11 cellular contexts compared by ENCODE assay signal in genomic region chr5:140146523-140146842, GRCh38. TPM values are rescaled to one million over a fixed set of nuclear protein-coding genes. Genes with fewer than 3 reads are reported as not detected.
DNase-seq lines count a peak whose midpoint lies in the region; ATAC-seq, FAIRE-seq and TF ChIP-seq lines count a peak whose summit lies in the region.
"Had no signal": no experiment of that assay in that cellular context is flagged by ENCODE, and none has a peak within 500 bp of the region (broad histone marks: within the 10 kb centered on the region; RNA-seq: fewer than 3 reads in every experiment).

No MANE protein-coding gene starts in this region.

- H3K4me3 ChIP-seq in heart right ventricle (peak overlapping the region in 9 of 10 donors; percentile 44 to 62 (median 58)), H1 (ENCODE audit: extremely low read depth in 1 of 4, insufficient read depth in 2 of 4, low read depth in 3 of 4, low read length in 4 of 4) (peak overlapping the region; percentile 28 to 82 (median 72)), urinary bladder (ENCODE audit: low read depth, low read length) (peak overlapping the region; percentile 29)

- no peak overlapping the region; the same call in none of the 2 replicates for H3K18ac ChIP-seq in H1 (ENCODE audit: extremely low read depth, low read length)

- H4K20me1 ChIP-seq in H1 (replicated peaks in 1 of 2; ENCODE audit: control insufficient read depth in 1 of 2, insufficient read depth in 2 of 2, low read length in 2 of 2), result peaks cover 0 to 7% of the 10 kb centered on the region in 2 experiments

- H4K5ac ChIP-seq in H1 (ENCODE audit: insufficient read length, low read depth, low read length), result no peak overlapping the region

- no peak overlapping the region for H3K56ac ChIP-seq in H1 (replicated peaks; ENCODE audit: insufficient read length, low read depth, low read length)

- CTCF ChIA-PET in H1 (lab: Charles Lee; ENCODE audit: partially characterized antibody), result interaction anchor here (0.8 to 9.9 kb wide), 20 partner anchors 9 to 178 kb away, joined by 3 to 118 read pairs (median 4); partner anchors contain the start of gene PURA

- peaks cover 29% of the 10 kb centered on the region in 2 donors for H3K27me3 Mint-ChIP-seq in natural killer cell (ENCODE audit: low read depth in 2 of 2)

- H2BK15ac ChIP-seq in H1 (ENCODE audit: low read length), result no peak overlapping the region

- ATAC-seq in heart right ventricle (no peak), left ventricle myocardium superior (no peak), natural killer cell (no peak)

- no peak overlapping the region for H2BK120ac ChIP-seq in H1 (replicated peaks; ENCODE audit: low read depth, low read length)

- no peak overlapping the region for H3K27ac ChIP-seq in heart right ventricle
- no peak overlapping the region for H3K27ac ChIP-seq in H1 (ENCODE audit: low read depth, low read length)
- no peak overlapping the region for H3K27ac ChIP-seq in urinary bladder (ENCODE audit: low read depth)
- H3K27ac ChIP-seq: tibial artery had no signal

- no peak for DNase-seq in heart right ventricle
- DNase-seq in left ventricle myocardium superior, result no peak
- DNase-seq in H1 (ENCODE audit: low read depth in 1 of 2, low spot score in 2 of 2), result no peak
- DNase-seq in natural killer cell, result no peak
- DNase-seq in H4 (ENCODE audit: low spot score), result no peak
- no peak for DNase-seq in AG08396 (ENCODE audit: low spot score)
- no peak for DNase-seq in SHP77 treated with DMSO at 0.1 percent for 48 hours (lab: John Stamatoyannopoulos, UW)
- DNase-seq: NCI-H446, T1000 had no signal

- no peak for TF ChIP-seq RAD21 in H1 (IDR thresholded peaks at IDR 0.05 in 1 of 2, conservative IDR thresholded peaks at IDR 0.05 in 1 of 2; ENCODE audit: low read depth in 2 of 2, low read length in 2 of 2)

- peak overlapping the region; percentile 28 for H3K4me3 Mint-ChIP-seq in natural killer cell

- no peak overlapping the region for H2AK5ac ChIP-seq in H1 (ENCODE audit: low read depth, low read length)

- WGBS in heart right ventricle, 2 donors, result 53 to 59% methylated on average over 14 of the region's 14 CpGs
- WGBS in H1 (ENCODE audit: extremely low coverage in 1 of 2, insufficient coverage in 1 of 2, insufficient read length in 1 of 2, insufficient replicate concordance in 2 of 2, low coverage in 1 of 2, low lambda C conversion rate in 2 of 2, missing lambda C conversion rate in 1 of 2), 2 experiments, result 8% methylated on average over 14 of the region's 14 CpGs; no CpG with 5 or more reads in 1 of the 2 experiments
- 45% methylated on average over 14 of the region's 14 CpGs for WGBS in urinary bladder

- no peak for FAIRE-seq in H1 (lab: Jason Lieb, UNC)

- no peak overlapping the region for H3K23ac ChIP-seq in H1 (ENCODE audit: insufficient read length)

- H2BK12ac ChIP-seq in H1 (ENCODE audit: low read depth, low read length), result no peak overlapping the region

- H3K27ac Mint-ChIP-seq in natural killer cell, result no peak overlapping the region

- H3K79me1 ChIP-seq in H1 (ENCODE audit: low read depth, low read length), result no peaks in the 10 kb centered on the region

- peaks cover 0 to 29% (median 0%) of the 10 kb centered on the region in 7 donors for H3K27me3 ChIP-seq in heart right ventricle
- H3K27me3 ChIP-seq in H1 (replicated peaks in 1 of 4; ENCODE audit: control insufficient read depth in 3 of 4, extremely low read depth in 1 of 4, insufficient read depth in 3 of 4, low read length in 3 of 4), result peaks cover 25 to 51% (median 37%) of the 10 kb centered on the region in 4 experiments
- H3K27me3 ChIP-seq: tibial artery had no signal

- H3K36me3 Mint-ChIP-seq in natural killer cell, result no peaks in the 10 kb centered on the region

- H3K9me3 ChIP-seq in heart right ventricle (no peaks in the 10 kb centered on the region), H1 (ENCODE audit: insufficient read depth in 2 of 2, low read depth in 1 of 2, low read length in 1 of 2) (no peaks in the 10 kb centered on the region)
- H3K9me3 ChIP-seq: tibial artery had no signal

- no peak for TF ChIP-seq EP300 in H1 (IDR thresholded peaks at IDR 0.05; ENCODE audit: borderline replicate concordance in 1 of 2, low read depth in 2 of 2, low read length in 2 of 2)

- TF ChIP-seq CTCF in heart right ventricle (IDR thresholded peaks at IDR 0.05) (no peak), H1 (IDR thresholded peaks at IDR 0.05; ENCODE audit: control extremely low read depth in 1 of 3, insufficient read depth in 1 of 3, low read depth in 1 of 3, low read length in 3 of 3) (no peak), natural killer cell (IDR thresholded peaks at IDR 0.05) (no peak)

- H3K79me2 ChIP-seq in H1 (ENCODE audit: control insufficient read depth in 1 of 2, insufficient read depth in 2 of 2, low read length in 2 of 2), result no peaks in the 10 kb centered on the region

- H3K4ac ChIP-seq in H1 (replicated peaks; ENCODE audit: insufficient read length, low read depth, low read length), result no peak overlapping the region

- H3K9me3 Mint-ChIP-seq in natural killer cell, result no peaks in the 10 kb centered on the region

- peak overlapping the region; percentile 55; the same call in 1 of the 2 replicates for H2AFZ ChIP-seq in H1 (ENCODE audit: low read length)

- H4K91ac ChIP-seq in H1 (replicated peaks; ENCODE audit: insufficient read length, low read length), result no peak overlapping the region

- H2BK5ac ChIP-seq in H1 (ENCODE audit: low read depth, low read length), result no peak overlapping the region

- H3K4me2 ChIP-seq in H1 (ENCODE audit: insufficient read depth in 1 of 2, low read depth in 2 of 2, low read length in 2 of 2), result peak overlapping the region; percentile 48 to 100

- peaks cover 8 to 28% of the 10 kb centered on the region in 2 donors for H3K4me1 Mint-ChIP-seq in natural killer cell

- H3K36me3 ChIP-seq in heart right ventricle (no peaks in the 10 kb centered on the region), H1 (ENCODE audit: control insufficient read depth in 2 of 4, insufficient read depth in 4 of 4, low read length in 3 of 4) (no peaks in the 10 kb centered on the region), urinary bladder (ENCODE audit: insufficient read depth) (no peaks in the 10 kb centered on the region)
- H3K36me3 ChIP-seq: tibial artery had no signal

- H3K14ac ChIP-seq in H1 (ENCODE audit: insufficient read length), result no peak overlapping the region

- intact Hi-C loops in heart right ventricle (cut with DNase I) (loop anchor here in 3 of 10 donors (5.0 to 10.0 kb wide), 2 partner anchors 39 to 352 kb away; partner anchors contain the start of gene PSD2 (in 1 of the 3)), left ventricle myocardium superior (cut with micrococcal nuclease) (no loop called here), natural killer cell (cut with micrococcal nuclease) (no loop called here)

- POLR2A ChIA-PET in H1 (lab: Charles Lee; ENCODE audit: partially characterized antibody), result interaction anchor here (0.6 to 4.3 kb wide), 6 partner anchors 8 to 383 kb away, joined by 3 to 19 read pairs (median 4); partner anchors contain the start of gene CYSTM1

- H3K4me1 ChIP-seq in heart right ventricle (peaks cover 6 to 27% (median 17%) of the 10 kb centered on the region in 9 donors), H1 (replicated peaks in 1 of 4; ENCODE audit: control insufficient read depth in 3 of 4, insufficient read depth in 4 of 4, low read length in 3 of 4) (peaks cover 0 to 9% (median 0%) of the 10 kb centered on the region in 4 experiments; a peak in 2 of 7 replicates), urinary bladder (ENCODE audit: insufficient read depth) (no peaks in the 10 kb centered on the region)

- peak overlapping the region; percentile 73; the same call in 1 of the 2 replicates for H4K8ac ChIP-seq in H1 (ENCODE audit: extremely low read depth, insufficient read depth, low read length)

- H2BK20ac ChIP-seq in H1 (ENCODE audit: low read length), result no peak overlapping the region

- H3K23me2 ChIP-seq in H1 (ENCODE audit: low read depth, low read length), result peaks cover 5% of the 10 kb centered on the region; the same call in 1 of the 2 replicates

- TF ChIP-seq POLR2A in H1 (IDR thresholded peaks at IDR 0.05; ENCODE audit: control extremely low read depth in 1 of 2, low read depth in 2 of 2, low read length in 2 of 2), result no peak

- peak overlapping the region in 2 of 4 experiments; percentile 29 to 35; a peak in 4 of 7 replicates for H3K9ac ChIP-seq in H1 (replicated peaks in 1 of 4; ENCODE audit: extremely low read depth in 1 of 4, low read depth in 3 of 4, low read length in 3 of 4)

RNA-seq across cellular contexts. Expression of gene IGIP, which starts 20.7 kb away (rescaled TPM):
- 10 to 100 TPM in 8 of 10 donors, 1 to 10 TPM in 2; 9.5 to 17.2 (median 13.0) TPM for total RNA-seq in heart right ventricle
- 10 to 100 TPM in 1 of 2 donors, 1 to 10 TPM in 1; 5.0 to 12.1 TPM for polyA plus RNA-seq in heart right ventricle
- total RNA-seq in left ventricle myocardium superior, result 11.8 TPM
- total RNA-seq in H1 (2021; fragmentation: NEBNext Ultra II Directional; extraction: Animal tissue kit (Norgen Biotek cat#: 25700)), result 0.33 and 0.69 TPM in 2 replicates
- 0.14 and 0.32 TPM in 2 replicates for polyA plus RNA-seq in H1 (2011; rRNA removed)
- 0.22 TPM for polyA plus RNA-seq in H1 (2011; cell fraction: cytosol; rRNA removed)
- 0.19 TPM for polyA plus RNA-seq in H1 (2011; cell fraction: nucleus; rRNA removed)
- 0.36 to 0.56 TPM (median 0.50 TPM) in 4 replicates for polyA plus RNA-seq in H1 (2012, experiment 1 of 2)
- not detected for polyA plus RNA-seq in H1 (2012, experiment 2 of 2)
- 0.28 TPM for polyA plus RNA-seq in H1 (2013, experiment 1 of 2)
- polyA plus RNA-seq in H1 (2013, experiment 2 of 2), result 0.18 TPM
- polyA minus RNA-seq in H1 (2011; rRNA and poly(A)+ RNA removed), result 0.38 and 0.54 TPM in 2 replicates
- not detected for polyA minus RNA-seq in H1 (2011; cell fraction: cytosol; rRNA and poly(A)+ RNA removed)
- 0.60 TPM for polyA minus RNA-seq in H1 (2011; cell fraction: nucleus; rRNA and poly(A)+ RNA removed)
- 1 to 10 TPM; 2.2 to 4.0 (median 4.0) TPM for total RNA-seq in natural killer cell
- total RNA-seq in urinary bladder, result 25.0 TPM
- polyA plus RNA-seq in urinary bladder, result 9.0 TPM
- 1.9 and 2.1 TPM in 2 replicates for total RNA-seq in H4 (2014; rRNA removed; shearing (Covaris generic))

RNA-seq across cellular contexts. Expression of gene CYSTM1, which starts 28.5 kb away (rescaled TPM):
- 100 to 1,000 TPM in 3 of 10 donors, 10 to 100 TPM in 7; 55.2 to 114 (median 95.3) TPM for total RNA-seq in heart right ventricle
- polyA plus RNA-seq in heart right ventricle, result 100 to 1,000 TPM in 1 of 2 donors, 10 to 100 TPM in 1; 45.0 to 217 TPM
- 58.2 TPM for total RNA-seq in left ventricle myocardium superior
- 25.0 and 28.1 TPM in 2 replicates for total RNA-seq in H1 (2021; fragmentation: NEBNext Ultra II Directional; extraction: Animal tissue kit (Norgen Biotek cat#: 25700))
- 38.8 and 47.8 TPM in 2 replicates for polyA plus RNA-seq in H1 (2011; rRNA removed)
- polyA plus RNA-seq in H1 (2011; cell fraction: cytosol; rRNA removed), result 52.6 TPM
- polyA plus RNA-seq in H1 (2011; cell fraction: nucleus; rRNA removed), result 25.3 TPM
- polyA plus RNA-seq in H1 (2012, experiment 1 of 2), result 17.5 to 37.1 TPM (median 30.7 TPM) in 4 replicates
- polyA plus RNA-seq in H1 (2012, experiment 2 of 2), result 28.3 TPM
- polyA plus RNA-seq in H1 (2013, experiment 1 of 2), result 15.9 TPM
- 17.1 TPM for polyA plus RNA-seq in H1 (2013, experiment 2 of 2)
- polyA minus RNA-seq in H1 (2011; rRNA and poly(A)+ RNA removed), result 15.7 and 23.1 TPM in 2 replicates
- 16.4 TPM for polyA minus RNA-seq in H1 (2011; cell fraction: cytosol; rRNA and poly(A)+ RNA removed)
- 14.4 TPM for polyA minus RNA-seq in H1 (2011; cell fraction: nucleus; rRNA and poly(A)+ RNA removed)
- total RNA-seq in natural killer cell, result 1 to 10 TPM; 3.9 to 4.9 (median 4.2) TPM
- total RNA-seq in urinary bladder, result 7.8 TPM
- polyA plus RNA-seq in urinary bladder, result 65.2 TPM
- total RNA-seq in H4 (2014; rRNA removed; shearing (Covaris generic)), result 15.4 and 23.0 TPM in 2 replicates

RNA-seq across cellular contexts. Expression of gene PURA, which starts 32.6 kb away (rescaled TPM):
- total RNA-seq in heart right ventricle (10 to 100 TPM; 19.4 to 27.7 (median 24.5) TPM), left ventricle myocardium superior (24.6 TPM), natural killer cell (10 to 100 TPM in 1 of 3 donors, 1 to 10 TPM in 2; 8.1 to 12.0 (median 9.8) TPM), urinary bladder (34.5 TPM)
- polyA plus RNA-seq in heart right ventricle (1 to 10 TPM; 3.2 to 7.5 TPM), H1 (2011; rRNA removed) (0.58 and 0.98 TPM in 2 replicates), urinary bladder (9.6 TPM)
- 2.1 and 2.3 TPM in 2 replicates for total RNA-seq in H1 (2021; fragmentation: NEBNext Ultra II Directional; extraction: Animal tissue kit (Norgen Biotek cat#: 25700))
- polyA plus RNA-seq in H1 (2011; cell fraction: cytosol; rRNA removed), result 0.81 TPM
- 0.78 TPM for polyA plus RNA-seq in H1 (2011; cell fraction: nucleus; rRNA removed)
- 0.81 to 1.4 TPM (median 1.2 TPM) in 4 replicates for polyA plus RNA-seq in H1 (2012, experiment 1 of 2)
- polyA plus RNA-seq in H1 (2012, experiment 2 of 2), result 0.38 TPM
- polyA plus RNA-seq in H1 (2013, experiment 1 of 2), result 1.3 TPM
- 1.1 TPM for polyA plus RNA-seq in H1 (2013, experiment 2 of 2)
- polyA minus RNA-seq in H1 (2011; rRNA and poly(A)+ RNA removed), result 0.76 and 1.1 TPM in 2 replicates
- polyA minus RNA-seq in H1 (2011; cell fraction: cytosol; rRNA and poly(A)+ RNA removed), result 0.59 TPM
- 2.8 TPM for polyA minus RNA-seq in H1 (2011; cell fraction: nucleus; rRNA and poly(A)+ RNA removed)
- 4.0 and 5.6 TPM in 2 replicates for total RNA-seq in H4 (2014; rRNA removed; shearing (Covaris generic))
